ENCODE assay signal across 17 cellular contexts in genomic region chr15:69742361-69742760, GRCh38.
A peak's percentile ranks its signal among the peaks of the same experiment; 100 is the strongest.
DNase-seq lines count a peak whose midpoint lies in the region; ATAC-seq, FAIRE-seq and TF ChIP-seq lines count a peak whose summit lies in the region.
"Had no signal": no experiment of that assay in that cellular context is flagged by ENCODE, and none has a peak within 500 bp of the region (broad histone marks: within the 10 kb centered on the region; RNA-seq: fewer than 3 reads in every experiment).

No MANE protein-coding gene starts in this region.

- H3K9me3 ChIP-seq in HEK293 (ENCODE audit: control insufficient read depth, insufficient read depth, low read depth, low read length) (peaks cover 5% of the 10 kb centered on the region), SJCRH30 (replicated peaks) (peaks cover 7% of the 10 kb centered on the region), muscle layer of colon (ENCODE audit: low read length) (no peaks in the 10 kb centered on the region)
- H3K9me3 ChIP-seq: BE2C had no signal

- CTCF ChIA-PET in HEK293 (lab: Yijun Ruan, JAX), result interaction anchor here (0.8 kb wide), 1 partner anchor 192 kb away, joined by 4 read pairs; no protein-coding TSS in a partner anchor

- H3K27ac ChIP-seq in HEK293 (ENCODE audit: extremely low read depth, low read depth, low read length) (no peak overlapping the region), SJCRH30 (peak overlapping the region; percentile 44), muscle layer of colon (ENCODE audit: low read depth, low read length) (peak overlapping the region; percentile 36)
- H3K27ac ChIP-seq: C4-2B had no signal

- H3K27me3 ChIP-seq in SJCRH30 (no peaks in the 10 kb centered on the region), muscle layer of colon (ENCODE audit: control insufficient read depth in 1 of 2, insufficient read depth in 2 of 2, low read length in 2 of 2) (no peaks in the 10 kb centered on the region)
- H3K27me3 ChIP-seq: BE2C had no signal

- no peak overlapping the region for H3K4me3 ChIP-seq in HEK293 (ENCODE audit: low read depth, low read length)
- no peak overlapping the region for H3K4me3 ChIP-seq in SJCRH30
- no peak overlapping the region for H3K4me3 ChIP-seq in muscle layer of colon (ENCODE audit: low read depth in 1 of 2, low read length in 2 of 2)

- H3K36me3 Mint-ChIP-seq in stimulated activated memory B cell treated with anti-CD40 and anti-IgM and Interleukin-4, amounts not matched to agents 10 μg/mL and 1 μg/mL and 100 μg/mL, for 72 hours, result no peaks in the 10 kb centered on the region
- H3K36me3 Mint-ChIP-seq: CD4-positive, alpha-beta memory T cell had no signal

- peak; percentile 8 for ATAC-seq in stimulated activated memory B cell treated with anti-CD40 and anti-IgM and Interleukin-4, amounts not matched to agents 10 μg/mL and 1 μg/mL and 100 μg/mL, for 72 hours
- ATAC-seq in HG02763 (IDR thresholded peaks at IDR 0.05; ENCODE audit: unreplicated experiment), result no peak

- peaks cover 4% of the 10 kb centered on the region for H3K9me3 Mint-ChIP-seq in stimulated activated memory B cell treated with anti-CD40 and anti-IgM and Interleukin-4, amounts not matched to agents 10 μg/mL and 1 μg/mL and 100 μg/mL, for 72 hours

- DNase-seq in SJCRH30 (peak in 1 of 2 experiments; percentile 19), nucleus accumbens (lab: John Stamatoyannopoulos, UW) (no peak), D721Med (ENCODE audit: insufficient read length, low spot score) (no peak)
- DNase-seq: BE2C; CD4-positive, alpha-beta memory T cell; DMS53; GF-D8; GOT3; H9 had no signal

- TF ChIP-seq CTCF in HEK293 (tag by site-specific recombination; IDR thresholded peaks at IDR 0.05) (no peak), D721Med (IDR thresholded peaks at IDR 0.05; ENCODE audit: insufficient read depth, missing control alignments) (no peak)

- no peak overlapping the region for H3K9ac ChIP-seq in muscle layer of colon (ENCODE audit: low read length)

- H3K27me3 Mint-ChIP-seq in stimulated activated memory B cell treated with anti-CD40 and anti-IgM and Interleukin-4, amounts not matched to agents 10 μg/mL and 1 μg/mL and 100 μg/mL, for 72 hours, result peaks cover 9% of the 10 kb centered on the region
- H3K27me3 Mint-ChIP-seq: CD4-positive, alpha-beta memory T cell had no signal

- H3K4me3 Mint-ChIP-seq in stimulated activated memory B cell treated with anti-CD40 and anti-IgM and Interleukin-4, amounts not matched to agents 10 μg/mL and 1 μg/mL and 100 μg/mL, for 72 hours, result no peak overlapping the region
- H3K4me3 Mint-ChIP-seq: CD4-positive, alpha-beta memory T cell; H9 had no signal

- H3K4me1 ChIP-seq in HEK293 (ENCODE audit: control insufficient read depth, insufficient read depth, low read length) (no peaks in the 10 kb centered on the region), SJCRH30 (peaks cover 21% of the 10 kb centered on the region), muscle layer of colon (ENCODE audit: insufficient read depth, low read length) (peaks cover 15% of the 10 kb centered on the region)
- H3K4me1 ChIP-seq: BE2C had no signal

- H3K36me3 ChIP-seq in HEK293 (ENCODE audit: control insufficient read depth in 2 of 2, insufficient read depth in 1 of 2, low read length in 2 of 2) (no peaks in the 10 kb centered on the region), SJCRH30 (no peaks in the 10 kb centered on the region), muscle layer of colon (ENCODE audit: insufficient read depth, low read length) (no peaks in the 10 kb centered on the region)
- H3K36me3 ChIP-seq: BE2C had no signal

- H3K4me1 Mint-ChIP-seq in stimulated activated memory B cell treated with anti-CD40 and anti-IgM and Interleukin-4, amounts not matched to agents 10 μg/mL and 1 μg/mL and 100 μg/mL, for 72 hours, result peaks cover 24% of the 10 kb centered on the region
- H3K4me1 Mint-ChIP-seq: H9 had no signal

- POLR2A ChIA-PET in HEK293 (lab: Yijun Ruan, JAX), result no interaction called here

- FAIRE-seq in D721Med (lab: Jason Lieb, UNC), result no peak
- FAIRE-seq: A204.1, GM19239, HTR-8/SVneo had no signal

- H3K27ac Mint-ChIP-seq in stimulated activated memory B cell treated with anti-CD40 and anti-IgM and Interleukin-4, amounts not matched to agents 10 μg/mL and 1 μg/mL and 100 μg/mL, for 72 hours, result peak overlapping the region; percentile 15
- H3K27ac Mint-ChIP-seq: CD4-positive, alpha-beta memory T cell; H9 had no signal

TF ChIP-seq in HEK293, 187 proteins besides CTCF, POLR2A, EP300 and RAD21:
- no peak for TF ChIP-seq ZBTB20 (tag by site-specific recombination; IDR thresholded peaks at IDR 0.05)
- peak; percentile 33; the same call in 1 of the 2 replicates for TF ChIP-seq ZIC2 (tag by site-specific recombination; IDR thresholded peaks at IDR 0.05)
